ENCODE assay signal across 10 cellular contexts in the genomic region with DNA sequence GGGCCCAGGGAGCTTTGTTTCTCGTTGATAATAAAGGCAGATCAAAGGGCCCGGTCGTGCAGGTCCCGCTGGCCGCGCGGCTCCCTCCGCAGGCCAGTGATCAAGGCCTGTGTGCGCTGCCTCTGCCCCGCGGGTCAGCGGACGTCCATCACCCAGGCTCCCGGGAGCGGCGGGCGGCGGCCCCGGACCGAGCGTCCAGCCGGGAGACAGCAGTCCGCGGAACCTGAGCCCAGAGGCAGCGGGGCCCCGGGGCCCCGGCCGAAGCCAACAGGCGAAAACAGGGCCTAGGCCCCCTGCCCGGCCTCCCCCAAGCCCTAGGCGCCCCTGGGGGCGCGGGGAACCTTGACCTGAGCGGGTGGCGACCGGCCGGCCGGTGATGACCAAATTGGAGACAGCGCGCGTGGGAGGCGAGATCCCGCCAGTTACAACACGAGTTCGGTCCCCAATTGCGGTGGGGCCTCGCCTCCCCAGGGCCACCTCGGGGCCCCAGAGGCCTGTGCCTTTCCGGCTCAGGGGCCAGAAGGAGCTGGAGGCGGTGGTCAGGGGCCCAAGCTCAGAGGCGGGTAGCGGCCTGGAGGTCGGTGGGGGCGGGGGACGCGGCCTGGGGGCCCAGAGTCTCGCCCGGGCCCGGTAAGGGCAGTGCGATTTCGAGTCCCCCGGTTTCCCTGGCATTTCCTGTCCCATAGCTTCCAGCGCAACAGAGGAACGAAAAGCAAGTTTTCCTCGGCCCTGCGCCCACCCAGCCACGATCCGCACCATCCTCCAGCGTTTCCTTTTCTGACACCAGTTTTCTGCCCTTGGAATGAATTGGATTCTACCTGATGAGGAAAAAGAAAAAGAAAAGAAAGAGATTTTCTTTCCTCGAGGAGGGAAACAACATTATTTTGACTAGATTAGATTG. TPM values are rescaled to one million over a fixed set of nuclear protein-coding genes. Genes with fewer than 3 reads are reported as not detected.
DNase-seq lines count a peak whose midpoint lies in the region; ATAC-seq and TF ChIP-seq lines count a peak whose summit lies in the region.
"Had no signal": no experiment of that assay in that cellular context is flagged by ENCODE, and none has a peak within 500 bp of the region (broad histone marks: within the 10 kb centered on the region; RNA-seq: fewer than 3 reads in every experiment).

No MANE protein-coding gene starts in this region.

- peaks cover 5% of the 10 kb centered on the region for H3K36me3 Mint-ChIP-seq in T-helper 1 cell treated with Interleukin-12 subunit alpha and Interleukin-12 subunit beta and Interleukin-4 antibody, amounts not matched to agents 30 μg/mL and 1 μg/mL, for 36 hours (ENCODE audit: low read depth)
- H3K36me3 Mint-ChIP-seq in IgD-negative memory B cell = peaks cover 3% of the 10 kb centered on the region
- H3K36me3 Mint-ChIP-seq in effector memory CD8-positive, alpha-beta T cell (ENCODE audit: insufficient read depth) = peaks cover 53% of the 10 kb centered on the region

- H3K9me3 Mint-ChIP-seq in T-helper 1 cell treated with Interleukin-12 subunit alpha and Interleukin-12 subunit beta and Interleukin-4 antibody, amounts not matched to agents 30 μg/mL and 1 μg/mL, for 36 hours = no peaks in the 10 kb centered on the region
- peaks cover 0 to 13% (median 0%) of the 10 kb centered on the region in 3 donors for H3K9me3 Mint-ChIP-seq in IgD-negative memory B cell
- no peaks in the 10 kb centered on the region for H3K9me3 Mint-ChIP-seq in effector memory CD8-positive, alpha-beta T cell

- no peak overlapping the region for H3K27ac ChIP-seq in neutrophil
- H3K27ac ChIP-seq: 22Rv1, ovary had no signal

- H3K4me3 Mint-ChIP-seq in T-helper 1 cell treated with Interleukin-12 subunit alpha and Interleukin-12 subunit beta and Interleukin-4 antibody, amounts not matched to agents 30 μg/mL and 1 μg/mL, for 36 hours = no peak overlapping the region
- H3K4me3 Mint-ChIP-seq in IgD-negative memory B cell = peak overlapping the region in 3 of 4 donors; percentile 68 to 93 (median 91)
- peak overlapping the region; percentile 79 to 81 for H3K4me3 Mint-ChIP-seq in effector memory CD8-positive, alpha-beta T cell

- H3K36me3 ChIP-seq in neutrophil = no peaks in the 10 kb centered on the region
- H3K36me3 ChIP-seq: ovary had no signal

- peak overlapping the region; percentile 41 to 45 for H3K4me3 ChIP-seq in neutrophil (ENCODE audit: low read depth in 1 of 2, low read length in 1 of 2)
- H3K4me3 ChIP-seq: ovary had no signal

- ATAC-seq in effector memory CD8-positive, alpha-beta T cell (replicated peaks) = no peak

- peaks cover 64 to 72% of the 10 kb centered on the region in 2 experiments for H3K4me1 ChIP-seq in neutrophil (ENCODE audit: control insufficient read depth in 1 of 2, insufficient read depth in 1 of 2, low read depth in 1 of 2, low read length in 1 of 2)

- TF ChIP-seq CTCF in neutrophil (IDR thresholded peaks at IDR 0.05) = no peak

- peaks cover 74% of the 10 kb centered on the region for H3K27me3 Mint-ChIP-seq in T-helper 1 cell treated with Interleukin-12 subunit alpha and Interleukin-12 subunit beta and Interleukin-4 antibody, amounts not matched to agents 30 μg/mL and 1 μg/mL, for 36 hours (ENCODE audit: low read depth)
- H3K27me3 Mint-ChIP-seq in IgD-negative memory B cell = peaks cover 41% of the 10 kb centered on the region
- peaks cover 65 to 78% of the 10 kb centered on the region in 2 donors for H3K27me3 Mint-ChIP-seq in effector memory CD8-positive, alpha-beta T cell

- DNase-seq in T-helper 1 cell = no peak
- DNase-seq in effector memory CD8-positive, alpha-beta T cell = no peak
- DNase-seq in effector CD8-positive, alpha-beta T cell (lab: John Stamatoyannopoulos, UW) = no peak
- no peak for DNase-seq in SIG-M5 treated with dmso at 0.1 percent for 504 hours (lab: John Stamatoyannopoulos, UW; ENCODE audit: unreplicated experiment)
- no peak for DNase-seq in NCI-H1436 (lab: John Stamatoyannopoulos, UW)

- H3K27me3 ChIP-seq in neutrophil = peaks cover 100% of the 10 kb centered on the region

- peak overlapping the region; percentile 73 for H3K27ac Mint-ChIP-seq in T-helper 1 cell treated with Interleukin-12 subunit alpha and Interleukin-12 subunit beta and Interleukin-4 antibody, amounts not matched to agents 30 μg/mL and 1 μg/mL, for 36 hours
- H3K27ac Mint-ChIP-seq in IgD-negative memory B cell = peak overlapping the region; percentile 96 to 100 (median 97)
- peak overlapping the region; percentile 85 to 89 for H3K27ac Mint-ChIP-seq in effector memory CD8-positive, alpha-beta T cell

- H3K9me3 ChIP-seq in neutrophil = no peaks in the 10 kb centered on the region
- H3K9me3 ChIP-seq: ovary had no signal

- H3K4me1 Mint-ChIP-seq in T-helper 1 cell treated with Interleukin-12 subunit alpha and Interleukin-12 subunit beta and Interleukin-4 antibody, amounts not matched to agents 30 μg/mL and 1 μg/mL, for 36 hours (ENCODE audit: low read depth) = peaks cover 27% of the 10 kb centered on the region
- H3K4me1 Mint-ChIP-seq in IgD-negative memory B cell = peaks cover 23 to 35% (median 23%) of the 10 kb centered on the region in 3 donors
- peaks cover 27 to 44% of the 10 kb centered on the region in 2 donors for H3K4me1 Mint-ChIP-seq in effector memory CD8-positive, alpha-beta T cell (ENCODE audit: low read depth in 2 of 2)

RNA-seq across cellular contexts. Expression of gene SP9, which starts 5.9 kb away (rescaled TPM):
- not detected for polyA plus RNA-seq in IgD-negative memory B cell
- polyA plus RNA-seq: ovary had no signal

RNA-seq across cellular contexts. Expression of gene SCRN3, which starts 54.9 kb away (rescaled TPM):
- polyA plus RNA-seq in IgD-negative memory B cell = 8.1 TPM
